Comparison of ENCODE assay signal across 11 cellular contexts in the genomic region with DNA sequence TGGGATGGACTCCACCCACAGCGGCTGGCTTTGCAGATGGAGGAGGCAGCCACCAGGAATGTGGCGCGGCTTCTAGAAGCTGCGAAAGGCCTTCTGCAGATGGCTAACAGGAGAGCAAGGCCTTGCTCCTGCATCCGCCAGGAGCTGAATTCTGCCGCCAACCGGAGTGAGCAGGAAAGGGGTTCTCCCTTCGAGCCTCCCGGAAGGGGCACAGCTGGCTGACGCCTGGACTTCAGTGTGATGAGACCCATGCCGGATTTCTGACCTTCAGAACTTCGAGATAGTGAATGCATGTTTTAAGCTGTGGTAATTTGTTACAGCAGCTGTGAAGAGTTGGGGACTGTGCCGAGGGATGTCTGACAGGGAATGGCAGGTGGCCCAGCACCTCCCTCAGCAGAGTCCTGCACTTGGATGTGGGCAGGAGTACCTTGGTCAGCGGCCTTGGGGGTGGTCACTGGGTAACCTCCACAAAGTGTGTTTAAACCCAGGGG. TPM values are rescaled to one million over a fixed set of nuclear protein-coding genes. Genes with fewer than 3 reads are reported as not detected.
DNase-seq lines count a peak whose midpoint lies in the region; ATAC-seq and TF ChIP-seq lines count a peak whose summit lies in the region.
"Had no signal": no experiment of that assay in that cellular context is flagged by ENCODE, and none has a peak within 500 bp of the region (broad histone marks: within the 10 kb centered on the region; RNA-seq: fewer than 3 reads in every experiment).

No MANE protein-coding gene starts in this region.

- H3K9ac ChIP-seq in parathyroid adenoma = no peak overlapping the region

- CTCF ChIA-PET in CD4-positive, alpha-beta T cell (lab: Charles Lee) = interaction anchor here (0.6 to 1.6 kb wide), 2 partner anchors 12 to 33 kb away, joined by 3 to 5 read pairs; no protein-coding TSS in a partner anchor
- CTCF ChIA-PET in RWPE1 (lab: Yijun Ruan, JAX) = no interaction called here

- H3K27me3 ChIP-seq in CD4-positive, alpha-beta T cell (ENCODE audit: control insufficient read depth, insufficient read depth, low read length) = no peaks in the 10 kb centered on the region
- H3K27me3 ChIP-seq in esophagus squamous epithelium (no peaks in the 10 kb centered on the region), parathyroid adenoma (ENCODE audit: control insufficient read depth, insufficient read depth, low read length) (no peaks in the 10 kb centered on the region)

- POLR2A ChIA-PET in CD4-positive, alpha-beta T cell (lab: Charles Lee) = interaction anchor here (1.0 to 2.3 kb wide), 2 partner anchors 21 to 31 kb away, joined by 3 to 7 read pairs; no protein-coding TSS in a partner anchor
- POLR2A ChIA-PET in RWPE1 (lab: Yijun Ruan, JAX; ENCODE audit: low non-redundant PET) = no interaction called here

- 59 to 67% methylated on average over 3 to 9 of the region's 14 CpGs for WGBS in esophagus squamous epithelium, 2 donors

- TF ChIP-seq POLR2A in esophagus squamous epithelium (IDR thresholded peaks at IDR 0.05) = no peak

- TF ChIP-seq CTCF in CD4-positive, alpha-beta T cell (IDR thresholded peaks at IDR 0.05) = no peak
- TF ChIP-seq CTCF in RWPE1 (conservative IDR thresholded peaks at IDR 0.05; ENCODE audit: low read depth) (no peak), esophagus squamous epithelium (IDR thresholded peaks at IDR 0.05) (no peak), parathyroid adenoma (IDR thresholded peaks at IDR 0.05) (no peak)

- H3K36me3 Mint-ChIP-seq in CD4-positive, alpha-beta T cell (ENCODE audit: low read depth) = peaks cover 38% of the 10 kb centered on the region

- peaks cover 23 to 74% (median 34%) of the 10 kb centered on the region in 3 donors for H3K4me1 ChIP-seq in esophagus squamous epithelium
- peaks cover 4% of the 10 kb centered on the region for H3K4me1 ChIP-seq in parathyroid adenoma
- H3K4me1 ChIP-seq: HAP-1 had no signal

- DNase-seq in CD4-positive, alpha-beta T cell = no peak
- DNase-seq in RWPE1 (ENCODE audit: low spot score) (no peak), esophagus squamous epithelium (lab: John Stamatoyannopoulos, UW) (no peak), DMS 273 treated with DMSO at 0.1 percent for 48 hours (lab: John Stamatoyannopoulos, UW) (no peak), NCI-H1436 (lab: John Stamatoyannopoulos, UW) (no peak), NCI-H1417 (lab: John Stamatoyannopoulos, UW) (no peak)
- DNase-seq in central memory CD4-positive, alpha-beta T cell = no peak
- DNase-seq: activated CD4-positive, alpha-beta T cell treated with anti-CD3 and anti-CD28 coated beads, Interleukin-2, amount 50 U/mL, for 4 hours; NCI-H1930 had no signal

- intact Hi-C loops in CD4-positive, alpha-beta T cell (cut with DNase I, micrococcal nuclease) = no loop called here
- intact Hi-C loops in esophagus squamous epithelium (cut with DNase I) = no loop called here

- H3K27ac ChIP-seq in CD4-positive, alpha-beta T cell (ENCODE audit: low read depth, low read length) = peak overlapping the region; percentile 47
- H3K27ac ChIP-seq in RWPE1 = peak overlapping the region; percentile 63
- H3K27ac ChIP-seq in esophagus squamous epithelium = peak overlapping the region; percentile 28 to 83 (median 58)
- H3K27ac ChIP-seq in parathyroid adenoma = peak overlapping the region; percentile 54

- H3K27me3 Mint-ChIP-seq in CD4-positive, alpha-beta T cell = no peaks in the 10 kb centered on the region

- no peaks in the 10 kb centered on the region for H3K9me3 ChIP-seq in CD4-positive, alpha-beta T cell (ENCODE audit: control insufficient read depth, low read length)
- H3K9me3 ChIP-seq in esophagus squamous epithelium = no peaks in the 10 kb centered on the region
- no peaks in the 10 kb centered on the region for H3K9me3 ChIP-seq in parathyroid adenoma (ENCODE audit: control insufficient read depth, low read length)
- H3K9me3 ChIP-seq: HAP-1 had no signal

- H3K4me2 ChIP-seq in parathyroid adenoma (ENCODE audit: low read length) = no peak overlapping the region

- peaks cover 63% of the 10 kb centered on the region for H3K4me1 Mint-ChIP-seq in CD4-positive, alpha-beta T cell (ENCODE audit: low read depth)

- peaks cover 15% of the 10 kb centered on the region for H3K79me2 ChIP-seq in parathyroid adenoma

- H3K4me3 ChIP-seq in esophagus squamous epithelium (no peak overlapping the region), parathyroid adenoma (ENCODE audit: low read depth, low read length) (no peak overlapping the region)
- H3K4me3 ChIP-seq: HAP-1 had no signal

- H2AFZ ChIP-seq in parathyroid adenoma = no peak overlapping the region

- H3K4me3 Mint-ChIP-seq in CD4-positive, alpha-beta T cell = no peak overlapping the region

- peaks cover 0 to 9% (median 0%) of the 10 kb centered on the region in 3 donors for H3K36me3 ChIP-seq in esophagus squamous epithelium
- no peaks in the 10 kb centered on the region for H3K36me3 ChIP-seq in parathyroid adenoma (ENCODE audit: control insufficient read depth, insufficient read depth, low read length)
- H3K36me3 ChIP-seq: HAP-1 had no signal

- H3K9me3 Mint-ChIP-seq in CD4-positive, alpha-beta T cell = no peaks in the 10 kb centered on the region

- peak overlapping the region; percentile 83 for H3K27ac Mint-ChIP-seq in CD4-positive, alpha-beta T cell

- ATAC-seq in CD4-positive, alpha-beta T cell (ENCODE audit: poor library complexity) = no peak

RNA-seq across cellular contexts. Expression of a gene that starts 7.7 kb away (rescaled TPM):
- total RNA-seq in CD4-positive, alpha-beta T cell = 10 to 100 TPM; 27.1 to 31.7 TPM
- 10 to 100 TPM; 15.6 to 21.7 (median 20.5) TPM for total RNA-seq in esophagus squamous epithelium

RNA-seq across cellular contexts. Expression of a gene that starts 32.1 kb away (rescaled TPM):
- total RNA-seq in CD4-positive, alpha-beta T cell = 10 to 100 TPM; 84.6 to 88.5 TPM
- total RNA-seq in esophagus squamous epithelium = 10 to 100 TPM; 14.6 to 34.0 (median 26.6) TPM
